Comparison of ENCODE assay signal across 10 cellular contexts in the genomic region with DNA sequence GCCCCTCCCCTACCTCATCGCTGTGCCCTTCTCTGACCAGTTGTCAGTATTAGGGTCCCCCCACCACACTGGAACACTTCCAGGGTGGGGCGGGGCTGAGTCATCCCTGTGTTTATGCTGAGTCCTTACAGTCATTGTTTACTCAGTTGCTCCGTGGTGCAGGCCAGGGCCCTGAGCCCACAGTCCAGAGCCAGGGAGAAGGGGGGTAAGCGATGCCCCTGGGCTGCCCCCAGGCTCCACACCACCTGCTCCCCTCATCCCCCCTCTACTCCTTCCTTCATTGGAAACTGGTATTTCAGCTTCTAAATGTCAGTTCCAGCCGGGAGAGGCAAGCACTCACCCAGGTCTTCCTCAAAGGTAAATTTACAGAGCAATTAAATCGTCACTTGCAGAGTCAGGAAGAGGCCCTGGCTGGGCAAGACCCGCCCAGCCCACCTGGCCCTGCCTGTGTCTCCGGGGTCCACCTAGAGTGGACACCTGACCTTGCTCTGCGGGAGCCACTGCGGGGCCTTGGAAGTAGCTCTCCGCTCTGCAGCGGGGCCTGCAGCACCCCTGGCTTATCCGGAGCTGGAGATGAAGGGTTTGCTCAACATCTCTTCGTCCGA. TPM values are rescaled to one million over a fixed set of nuclear protein-coding genes. Genes with fewer than 3 reads are reported as not detected.
DNase-seq lines count a peak whose midpoint lies in the region; FAIRE-seq and TF ChIP-seq lines count a peak whose summit lies in the region.
"Had no signal": no experiment of that assay in that cellular context is flagged by ENCODE, and none has a peak within 500 bp of the region (broad histone marks: within the 10 kb centered on the region; RNA-seq: fewer than 3 reads in every experiment).

No MANE protein-coding gene starts in this region.

- peak overlapping the region in 1 of 2 donors; percentile 51 for H3K27ac ChIP-seq in small intestine (ENCODE audit: low read depth in 1 of 2, low read length in 1 of 2)
- H3K27ac ChIP-seq in caudate nucleus (ENCODE audit: low read depth, low read length) = no peak overlapping the region

- H3K4me1 ChIP-seq in small intestine (ENCODE audit: control insufficient read depth in 2 of 2, insufficient read depth in 1 of 2, low read depth in 1 of 2, low read length in 1 of 2) = peaks cover 2 to 12% of the 10 kb centered on the region in 2 donors

- no peak overlapping the region for H3K27ac Mint-ChIP-seq in mesothelial cell of epicardium

- H3K27me3 ChIP-seq in small intestine (ENCODE audit: control insufficient read depth in 2 of 2, insufficient read depth in 2 of 2, low read length in 2 of 2) = no peaks in the 10 kb centered on the region

- no peaks in the 10 kb centered on the region for H3K9me3 Mint-ChIP-seq in mesothelial cell of epicardium

- H3K9me3 ChIP-seq in small intestine (ENCODE audit: control insufficient read depth, low read depth) = no peaks in the 10 kb centered on the region

- peaks cover 44% of the 10 kb centered on the region for H3K27me3 Mint-ChIP-seq in mesothelial cell of epicardium (ENCODE audit: low read depth)

- no peaks in the 10 kb centered on the region for H3K36me3 Mint-ChIP-seq in mesothelial cell of epicardium

- H3K4me3 Mint-ChIP-seq in mesothelial cell of epicardium = no peak overlapping the region

- 50 to 59% (median 51%) methylated on average over 15 of the region's 15 CpGs for WGBS in small intestine, 3 donors

- no peak for FAIRE-seq in small intestine (lab: Jason Lieb, UNC)
- FAIRE-seq: A204.1 had no signal

- H3K36me3 ChIP-seq in small intestine (ENCODE audit: control insufficient read depth in 2 of 2, insufficient read depth in 2 of 2, low read length in 2 of 2) = no peaks in the 10 kb centered on the region

- H3K4me3 ChIP-seq in small intestine (ENCODE audit: low read depth in 1 of 2, low read length in 2 of 2) = no peak overlapping the region

- TF ChIP-seq CTCF in mesothelial cell of epicardium (IDR thresholded peaks at IDR 0.05; ENCODE audit: unreplicated experiment) = no peak

- peaks cover 7% of the 10 kb centered on the region for H3K4me1 Mint-ChIP-seq in mesothelial cell of epicardium

- DNase-seq in NCI-H1436 (lab: John Stamatoyannopoulos, UW) (peak; percentile 36), NCI-H1436 treated with DMSO at 0.1 percent for 48 hours (lab: John Stamatoyannopoulos, UW) (no peak), NCI-H460 (ENCODE audit: extremely low read depth, low read depth) (peak; percentile 50), dedifferentiated amniotic fluid mesenchymal stem cell (ENCODE audit: extremely low spot score) (peak; percentile 15), small intestine (peak; percentile 54), caudate nucleus (lab: John Stamatoyannopoulos, UW) (no peak), mesothelial cell of epicardium (ENCODE audit: low spot score in 2 of 2, unreplicated experiment in 2 of 2) (no peak), DMS 273 (lab: John Stamatoyannopoulos, UW; ENCODE audit: unreplicated experiment) (no peak)
- DNase-seq: activated CD4-positive, CD25-positive, alpha-beta regulatory T cell treated with anti-CD3 and anti-CD28 coated beads, Interleukin-2, amount 50 U/mL, for 72 hours had no signal

RNA-seq across cellular contexts. Expression of gene ATP2A3, which starts 4.8 kb away (rescaled TPM):
- total RNA-seq in NCI-H460 (2014; rRNA removed; shearing (Covaris generic)) = 3.5 and 3.6 TPM in 2 replicates
- polyA plus RNA-seq in NCI-H460 (2014; cell fraction: nucleus; rRNA removed) = 1.3 and 4.4 TPM in 2 replicates
- 10 to 100 TPM in 2 of 3 donors, 1 to 10 TPM in 1; 5.8 to 30.6 (median 18.1) TPM for polyA plus RNA-seq in small intestine
- total RNA-seq in mesothelial cell of epicardium = 4.1 to 4.6 TPM (median 4.1 TPM) in 3 replicates

RNA-seq across cellular contexts. Expression of gene P2RX1, which starts 43.1 kb away (rescaled TPM):
- not detected in 2 replicates for total RNA-seq in NCI-H460 (2014; rRNA removed; shearing (Covaris generic))
- polyA plus RNA-seq in NCI-H460 (2014; cell fraction: nucleus; rRNA removed) = 0.07 TPM in 1 of 2 replicates, not detected in the other
- polyA plus RNA-seq in small intestine = 1 to 10 TPM in 2 of 3 donors, not detected in 1; 2.2 to 3.2 TPM
- total RNA-seq in mesothelial cell of epicardium = 0.16 to 0.22 TPM (median 0.18 TPM) in 3 replicates

Comparison
In these comparisons a context has a peak if more than half of its experiments do, and no peak if none do; other contexts are left out.
1. DNase-seq: peak in NCI-H1436 (single experiment), NCI-H460 (single experiment), dedifferentiated amniotic fluid mesenchymal stem cell (single experiment) and small intestine (single experiment); none in NCI-H1436 treated with DMSO at 0.1 percent for 48 hours (single experiment), caudate nucleus (0 of 61), mesothelial cell of epicardium (0 of 2) and DMS 273 (single experiment).